Comparison of ENCODE assay signal across 10 cellular contexts in genomic region chr10:26480909-26481703, GRCh38. TPM values are rescaled to one million over a fixed set of nuclear protein-coding genes. Genes with fewer than 3 reads are reported as not detected.
A peak's percentile ranks its signal among the peaks of the same experiment; 100 is the strongest.
DNase-seq lines count a peak whose midpoint lies in the region; ATAC-seq, FAIRE-seq and TF ChIP-seq lines count a peak whose summit lies in the region.
"Had no signal": no experiment of that assay in that cellular context is flagged by ENCODE, and none has a peak within 500 bp of the region (broad histone marks: within the 10 kb centered on the region; RNA-seq: fewer than 3 reads in every experiment).

No MANE protein-coding gene starts in this region.

- no peak overlapping the region for H3K9ac ChIP-seq in HepG2 (ENCODE audit: insufficient read depth, low read depth, low read length)

- WGBS in right lobe of liver (ENCODE audit: insufficient coverage, low coverage, low lambda C conversion rate, missing lambda C conversion rate), result 65% methylated on average over 3 of the region's 3 CpGs
- 66% methylated on average over 3 of the region's 3 CpGs for WGBS in HepG2 (ENCODE audit: low lambda C conversion rate)
- WGBS in heart right ventricle, 2 donors, result 74 to 76% methylated on average over 3 of the region's 3 CpGs

- BruUV-seq in HepG2 (replicated peaks; lab: Mats Ljungman, UMichigan), result no TSS peak

- H2AFZ ChIP-seq in HepG2 (ENCODE audit: low read length), result no peak overlapping the region

- TF ChIP-seq CTCF in right lobe of liver (IDR thresholded peaks at IDR 0.05), result no peak
- TF ChIP-seq CTCF in HepG2 (CRISPR knock-in tag; IDR thresholded peaks at IDR 0.05), result no peak
- no peak for TF ChIP-seq CTCF in heart right ventricle (IDR thresholded peaks at IDR 0.05)

- H3K27ac ChIP-seq in right lobe of liver (peak overlapping the region in 2 of 3 donors; percentile 47), HepG2 (ENCODE audit: extremely low read length, insufficient read depth, low read length) (no peak overlapping the region), heart right ventricle (peak overlapping the region in 1 of 10 donors; percentile 80)
- H3K27ac ChIP-seq: uterus had no signal

- in situ Hi-C loops in HepG2 (cut with HindIII; ENCODE audit: extremely low pct_ligation_motif_present, low pct_unique_long_range_greater_than_20kb), result no loop called here

- H3K36me3 ChIP-seq in right lobe of liver, result no peaks in the 10 kb centered on the region
- no peaks in the 10 kb centered on the region for H3K36me3 ChIP-seq in HepG2 (replicated peaks in 1 of 2; ENCODE audit: control insufficient read depth in 1 of 2, insufficient read depth in 2 of 2, low read length in 2 of 2)
- H3K36me3 ChIP-seq in heart right ventricle, result peaks cover 0 to 6% (median 0%) of the 10 kb centered on the region in 9 donors
- H3K36me3 ChIP-seq: uterus had no signal

- no peak for FAIRE-seq in HepG2 (lab: Jason Lieb, UNC)

- TF ChIP-seq POLR2A in right lobe of liver (IDR thresholded peaks at IDR 0.05) (no peak), HepG2 (IDR thresholded peaks at IDR 0.05; ENCODE audit: insufficient read depth in 1 of 2, low read depth in 2 of 2, low read length in 2 of 2) (no peak)

- no peak for TF ChIP-seq RAD21 in HepG2 (CRISPR knock-in tag; IDR thresholded peaks at IDR 0.05)

- DNase-seq in right lobe of liver, result no peak
- no peak for DNase-seq in HepG2 (ENCODE audit: low spot score)
- peak; percentile 73 for DNase-seq in RPMI8226
- DNase-seq in heart right ventricle, result peak in 1 of 2 donors; percentile 11
- no peak for DNase-seq in NCI-H187 treated with DMSO at 0.1 percent for 48 hours (lab: John Stamatoyannopoulos, UW)
- no peak for DNase-seq in stimulated activated naive CD4-positive, alpha-beta T cell (lab: John Stamatoyannopoulos, UW)
- DNase-seq: uterus had no signal

- intact Hi-C loops in right lobe of liver (cut with DNase I), result no loop called here
- intact Hi-C loops in HepG2 (cut with micrococcal nuclease; ENCODE audit: unreplicated experiment), result no loop called here
- intact Hi-C loops in heart right ventricle (cut with DNase I), result no loop called here

- ATAC-seq in right lobe of liver (peak; percentile 40 to 62 (median 54)), HepG2 (no peak), heart right ventricle (peak in 7 of 8 donors; percentile 25 to 80 (median 48)), HG03095 (IDR thresholded peaks at IDR 0.05; ENCODE audit: unreplicated experiment) (no peak), GM18873 (IDR thresholded peaks at IDR 0.05; ENCODE audit: low FRiP score, unreplicated experiment) (no peak)
- ATAC-seq: SK-N-SH treated with all-trans-retinoic acid at 6 μM for 48 hours had no signal

- H3K9me3 ChIP-seq in right lobe of liver, result no peaks in the 10 kb centered on the region
- no peaks in the 10 kb centered on the region for H3K9me3 ChIP-seq in HepG2 (ENCODE audit: low read length)
- H3K9me3 ChIP-seq in heart right ventricle, result no peaks in the 10 kb centered on the region
- H3K9me3 ChIP-seq: uterus had no signal

- CTCF ChIA-PET in HepG2 (lab: Yijun Ruan, JAX; ENCODE audit: low intra/inter-chr PET ratio, low total read pairs), result no interaction called here

- no peak overlapping the region for H3K4me2 ChIP-seq in HepG2 (ENCODE audit: low read depth, low read length)

- H3K4me1 ChIP-seq in right lobe of liver, result peaks cover 0 to 43% (median 3%) of the 10 kb centered on the region in 4 donors
- peaks cover 13% of the 10 kb centered on the region; the same call in 1 of the 2 replicates for H3K4me1 ChIP-seq in HepG2 (ENCODE audit: insufficient read depth, low read length)
- peaks cover 0 to 82% (median 7%) of the 10 kb centered on the region in 9 donors for H3K4me1 ChIP-seq in heart right ventricle
- H3K4me1 ChIP-seq: uterus had no signal

- POLR2A ChIA-PET in HepG2 (lab: Yijun Ruan, JAX), result no interaction called here

- H3K4me3 ChIP-seq in right lobe of liver (no peak overlapping the region), HepG2 (replicated peaks in 1 of 3; ENCODE audit: insufficient read depth in 1 of 3, low read depth in 2 of 3, low read length in 3 of 3) (no peak overlapping the region), heart right ventricle (no peak overlapping the region)
- H3K4me3 ChIP-seq: uterus had no signal

- no peaks in the 10 kb centered on the region for H4K20me1 ChIP-seq in HepG2 (ENCODE audit: insufficient read depth, low read length)

- no peaks in the 10 kb centered on the region for H3K79me2 ChIP-seq in HepG2 (ENCODE audit: insufficient read depth, low read length)

- no peaks in the 10 kb centered on the region for H3K27me3 ChIP-seq in right lobe of liver
- H3K27me3 ChIP-seq in HepG2 (ENCODE audit: control insufficient read depth in 1 of 2, insufficient read depth in 2 of 2, low read length in 2 of 2), result peaks cover 0 to under 1% of the 10 kb centered on the region in 2 experiments; a peak in 2 of 5 replicates
- no peaks in the 10 kb centered on the region for H3K27me3 ChIP-seq in heart right ventricle
- H3K27me3 ChIP-seq: uterus had no signal

- no peak for TF ChIP-seq EP300 in HepG2 (IDR thresholded peaks at IDR 0.05; ENCODE audit: low read depth in 2 of 2, low read length in 2 of 2)
- TF ChIP-seq EP300 in HepG2 (CRISPR knock-in tag; IDR thresholded peaks at IDR 0.05; ENCODE audit: borderline replicate concordance), result no peak

TF ChIP-seq in HepG2, 621 proteins besides CTCF, POLR2A, EP300 and RAD21 (continues in another document):
- no peak for TF ChIP-seq ZNF543 (CRISPR knock-in tag; IDR thresholded peaks at IDR 0.05)
- TF ChIP-seq KMT2B (CRISPR knock-in tag; IDR thresholded peaks at IDR 0.05), result no peak
- TF ChIP-seq PRDM15 (CRISPR knock-in tag; IDR thresholded peaks at IDR 0.05), result no peak
- no peak for TF ChIP-seq KLF9 (CRISPR knock-in tag; IDR thresholded peaks at IDR 0.05; ENCODE audit: low read depth)
- TF ChIP-seq ZNF878 (CRISPR knock-in tag; IDR thresholded peaks at IDR 0.05), result no peak
- no peak for TF ChIP-seq ZNF496 (CRISPR knock-in tag; IDR thresholded peaks at IDR 0.05; ENCODE audit: insufficient replicate concordance)
- TF ChIP-seq NR2F2 (IDR thresholded peaks at IDR 0.05; ENCODE audit: borderline replicate concordance, low read depth), result no peak
- TF ChIP-seq FIP1L1 (IDR thresholded peaks at IDR 0.05; ENCODE audit: borderline replicate concordance, insufficient read depth, low read depth, low read length), result no peak
- no peak for TF ChIP-seq NFE2L1 (CRISPR knock-in tag; IDR thresholded peaks at IDR 0.05; ENCODE audit: borderline replicate concordance)
- no peak for TF ChIP-seq ZNF720 (CRISPR knock-in tag; IDR thresholded peaks at IDR 0.05)
- no peak for TF ChIP-seq TCF12 (IDR thresholded peaks at IDR 0.05)
- no peak for TF ChIP-seq TCF12 (CRISPR knock-in tag; IDR thresholded peaks at IDR 0.05)
- no peak for TF ChIP-seq FOXK2 (IDR thresholded peaks at IDR 0.05)

RNA-seq across cellular contexts. Expression of gene APBB1IP, which starts 43.0 kb away (rescaled TPM):
- total RNA-seq in right lobe of liver (10 to 100 TPM; 13.0 to 50.7 (median 16.5) TPM), HepG2 (2016; rRNA removed; fragmentation: Illumina TruSeq; extraction: Trizol) (not detected in 2 replicates), heart right ventricle (10 to 100 TPM in 1 of 10 donors, 1 to 10 TPM in 7, under 1 TPM in 2; 0.81 to 11.9 (median 2.0) TPM)
- total RNA-seq in HepG2 (2016; cell fraction: cytosol; rRNA removed; fragmentation: Illumina TruSeq; extraction: Trizol; ENCODE audit: low read depth), result not detected in 2 replicates
- total RNA-seq in HepG2 (2016; cell fraction: insoluble cytoplasmic fraction; rRNA removed; fragmentation: Illumina TruSeq; extraction: Trizol), result not detected in 2 replicates
- total RNA-seq in HepG2 (2016; cell fraction: membrane; rRNA removed; fragmentation: Illumina TruSeq; extraction: Trizol), result not detected in 2 replicates
- total RNA-seq in HepG2 (2016; cell fraction: nucleus; rRNA removed; fragmentation: Illumina TruSeq; extraction: Trizol), result not detected in 2 replicates
- polyA plus RNA-seq in HepG2 (2011; rRNA removed) (0.08 TPM in 1 of 2 replicates, not detected in the other), heart right ventricle (1 to 10 TPM; 1.2 to 1.7 TPM)
- not detected in 2 replicates for polyA plus RNA-seq in HepG2 (2011; cell fraction: cytosol; rRNA removed)
- polyA plus RNA-seq in HepG2 (2011; cell fraction: nucleus; rRNA removed), result not detected in 2 replicates
- polyA plus RNA-seq in HepG2 (2012), result not detected in 2 replicates
- polyA plus RNA-seq in HepG2 (2016; cell fraction: cytosol; fragmentation: Illumina TruSeq; extraction: Trizol; ENCODE audit: low read depth), result not detected in 2 replicates
- polyA plus RNA-seq in HepG2 (2016; cell fraction: insoluble cytoplasmic fraction; fragmentation: Illumina TruSeq; extraction: Trizol; ENCODE audit: low read depth), result not detected in 2 replicates
- not detected in 2 replicates for polyA plus RNA-seq in HepG2 (2016; cell fraction: membrane; fragmentation: Illumina TruSeq; extraction: Trizol; ENCODE audit: low read depth)
- polyA plus RNA-seq in HepG2 (2016; cell fraction: nucleus; fragmentation: Illumina TruSeq; extraction: Trizol; ENCODE audit: insufficient read depth, low read depth), result not detected in 2 replicates
- polyA minus RNA-seq in HepG2 (2011; rRNA and poly(A)+ RNA removed; ENCODE audit: low replicate concordance), result 0.05 TPM in 1 of 2 replicates, not detected in the other
- not detected in 2 replicates for polyA minus RNA-seq in HepG2 (2011; cell fraction: cytosol; rRNA and poly(A)+ RNA removed)
- polyA minus RNA-seq in HepG2 (2011; cell fraction: nucleus; rRNA and poly(A)+ RNA removed), result not detected in 2 replicates

Comparison
In these comparisons a context has a peak if more than half of its experiments do, and no peak if none do; other contexts are left out.
1. ATAC-seq: peak in right lobe of liver (4 of 4) and heart right ventricle (7 of 8); none in HepG2 (single experiment), HG03095 (single experiment) and GM18873 (single experiment).